ENCODE assay signal across 21 cellular contexts in the genomic region with DNA sequence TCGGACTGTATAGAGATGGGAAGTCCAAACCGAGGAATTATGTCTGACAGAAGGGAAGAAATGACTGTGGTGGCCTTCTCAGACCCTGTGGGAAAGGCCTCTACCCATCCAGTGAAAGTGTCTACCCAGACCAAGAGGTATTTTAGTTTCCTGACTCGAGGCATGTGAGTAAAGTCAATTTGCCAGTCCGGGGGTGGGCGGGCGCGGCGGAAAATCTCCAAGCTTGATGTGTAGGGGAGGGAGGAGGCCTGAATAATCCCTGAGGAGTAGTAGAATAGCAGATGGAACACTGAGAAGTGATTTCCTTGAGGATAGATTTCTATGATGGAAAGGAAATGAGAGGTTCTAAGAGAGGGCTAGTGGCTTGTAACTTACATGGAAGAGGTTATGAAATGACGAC. TPM values are rescaled to one million over a fixed set of nuclear protein-coding genes. Genes with fewer than 3 reads are reported as not detected.
"Had no signal": no experiment of that assay in that cellular context is flagged by ENCODE, and none has a peak within 500 bp of the region (broad histone marks: within the 10 kb centered on the region; RNA-seq: fewer than 3 reads in every experiment).

No MANE protein-coding gene starts in this region.

RNA-seq across cellular contexts. Expression of a gene that starts 15.5 kb away (rescaled TPM):
- total RNA-seq: activated naive CD4-positive, alpha-beta T cell treated with anti-CD3 and anti-CD28 coated beads for 36 hours; activated naive CD4-positive, alpha-beta T cell treated with anti-CD3 and anti-CD28 coated beads, Interleukin-2, amount 50 U/mL, for 72 hours; activated naive CD8-positive, alpha-beta T cell treated with anti-CD3 and anti-CD28 coated beads for 36 hours; activated naive CD8-positive, alpha-beta T cell treated with anti-CD3 and anti-CD28 coated beads, Interleukin-2, amount 10 ng/mL, durations not matched to agents 7 days and 5 days; activated T-cell treated with anti-CD3 and anti-CD28 coated beads, Interleukin-2, amount 50 U/mL, for 4 hours; activated T-cell treated with anti-CD3 and anti-CD28 coated beads, Interleukin-2, amount 50 U/mL, for 72 hours; activated T-helper 1 cell treated with anti-CD3 and anti-CD28 coated beads, Interleukin-12 subunit alpha, Interleukin-12 subunit beta, Interleukin-2, Interleukin-4 antibody, amounts not matched to agents 30 ng/mL and 10 ng/mL and 1 ng/mL, durations not matched to agents 14 hours and 24 hours and 36 hours; activated T-helper 17 cell treated with anti-CD3 and anti-CD28 coated beads, Interleukin-2, amount 50 U/mL, for 72 hours; activated T-helper 2 cell treated with anti-CD3 and anti-CD28 coated beads, Interferon-gamma antibody, Interleukin-2, Interleukin-4, amounts not matched to agents 10 μg/mL and 5 μg/mL and 100 μg/mL, durations not matched to agents 14 hours and 24 hours and 36 hours; adrenal gland; aorta; ascending aorta; astrocyte; body of pancreas; breast epithelium; bronchial epithelial cell; cardiac muscle cell; cardiac septum; cerebellum; chondrocyte had no signal
- polyA plus RNA-seq: adipose tissue, adrenal gland, aorta, cardiac muscle cell had no signal
